In genomic region chr13:33213024-33213795, GRCh38 we compare ENCODE assay signal across 15 cellular contexts.
DNase-seq lines count a peak whose midpoint lies in the region; ATAC-seq, FAIRE-seq and TF ChIP-seq lines count a peak whose summit lies in the region.
"Had no signal": no experiment of that assay in that cellular context is flagged by ENCODE, and none has a peak within 500 bp of the region (broad histone marks: within the 10 kb centered on the region; RNA-seq: fewer than 3 reads in every experiment).

No MANE protein-coding gene starts in this region.

- H3K4me3 Mint-ChIP-seq in Calu3 (ENCODE audit: low read depth, unreplicated experiment) = no peak overlapping the region
- H3K4me3 Mint-ChIP-seq: activated CD4-positive, alpha-beta T cell treated with anti-CD3 and anti-CD28 coated beads, Interleukin-2, amount 10 ng/mL, durations not matched to agents 7 days and 5 days; naive B cell; T-cell had no signal

- H3K4me1 Mint-ChIP-seq in Calu3 (ENCODE audit: low read depth, unreplicated experiment) = peaks cover 56% of the 10 kb centered on the region
- H3K4me1 Mint-ChIP-seq: activated CD4-positive, alpha-beta T cell treated with anti-CD3 and anti-CD28 coated beads, Interleukin-2, amount 10 ng/mL, durations not matched to agents 7 days and 5 days; naive B cell; T-cell had no signal

- no peaks in the 10 kb centered on the region for H3K27me3 Mint-ChIP-seq in Calu3 (ENCODE audit: unreplicated experiment)

- no peaks in the 10 kb centered on the region for H3K9me3 ChIP-seq in left lung
- no peaks in the 10 kb centered on the region for H3K9me3 ChIP-seq in suprapubic skin

- FAIRE-seq in bronchial epithelial cell (lab: Jason Lieb, UNC) (no peak), frontal cortex (lab: Jason Lieb, UNC) (no peak)

- H3K36me3 Mint-ChIP-seq in Calu3 (ENCODE audit: insufficient read depth, unreplicated experiment) = no peaks in the 10 kb centered on the region
- H3K36me3 Mint-ChIP-seq: naive B cell, T-cell had no signal

- peaks cover 11 to 17% of the 10 kb centered on the region in 2 donors for H3K4me1 ChIP-seq in left lung
- peaks cover 49% of the 10 kb centered on the region for H3K4me1 ChIP-seq in suprapubic skin

- TF ChIP-seq EP300 in suprapubic skin (IDR thresholded peaks at IDR 0.05) = no peak

- peak; percentile 80 for ATAC-seq in left lung
- ATAC-seq: T-cell had no signal

- 62% methylated on average over 6 of the region's 6 CpGs for WGBS in suprapubic skin

- intact Hi-C loops in left lung (cut with DNase I) = no loop called here
- intact Hi-C loops in Calu3 (cut with micrococcal nuclease; ENCODE audit: unreplicated experiment) = no loop called here

- H3K4me3 ChIP-seq in bronchial epithelial cell (ENCODE audit: low read depth, low read length) = no peak overlapping the region
- no peak overlapping the region for H3K4me3 ChIP-seq in left lung
- no peak overlapping the region for H3K4me3 ChIP-seq in suprapubic skin

- H3K36me3 ChIP-seq in bronchial epithelial cell (ENCODE audit: control insufficient read depth, insufficient read depth, low read length) (no peaks in the 10 kb centered on the region), left lung (no peaks in the 10 kb centered on the region), suprapubic skin (no peaks in the 10 kb centered on the region)

- no peak for TF ChIP-seq POLR2A in suprapubic skin (IDR thresholded peaks at IDR 0.05)

- CTCF ChIA-PET in Calu3 (lab: Charles Lee) = interaction anchor here (1.3 kb wide), 1 partner anchor 626 kb away, joined by 3 read pairs; no protein-coding TSS in a partner anchor

- no peaks in the 10 kb centered on the region for H3K9me3 Mint-ChIP-seq in Calu3 (ENCODE audit: low read depth, unreplicated experiment)
- H3K9me3 Mint-ChIP-seq: activated CD4-positive, alpha-beta T cell treated with anti-CD3 and anti-CD28 coated beads, Interleukin-2, amount 10 ng/mL, durations not matched to agents 7 days and 5 days; naive B cell; T-cell had no signal

- H3K27me3 ChIP-seq in bronchial epithelial cell (ENCODE audit: control insufficient read depth, insufficient read depth, low read length) = no peaks in the 10 kb centered on the region
- H3K27me3 ChIP-seq in left lung = no peaks in the 10 kb centered on the region
- H3K27me3 ChIP-seq in suprapubic skin = no peaks in the 10 kb centered on the region

- BruUV-seq in Calu3 (replicated peaks; lab: Mats Ljungman, UMichigan) = no TSS peak

- H3K27ac ChIP-seq in left lung (peak overlapping the region; percentile 11 to 25), suprapubic skin (peak overlapping the region; percentile 83)
- H3K27ac ChIP-seq: 22Rv1 had no signal

- H3K27ac Mint-ChIP-seq in Calu3 (ENCODE audit: unreplicated experiment) = no peak overlapping the region
- H3K27ac Mint-ChIP-seq: activated CD4-positive, alpha-beta T cell treated with anti-CD3 and anti-CD28 coated beads, Interleukin-2, amount 10 ng/mL, durations not matched to agents 7 days and 5 days; naive B cell; T-cell had no signal

- DNase-seq in NCI-H1105 treated with DMSO at 0.1 percent for 48 hours (lab: John Stamatoyannopoulos, UW) = peak; percentile 6
- no peak for DNase-seq in NCI-H1105 (lab: John Stamatoyannopoulos, UW)
- peak; percentile 94 for DNase-seq in bronchial epithelial cell (ENCODE audit: low read depth)
- DNase-seq in left lung = no peak
- DNase-seq in suprapubic skin (ENCODE audit: low spot score in 2 of 2) = no peak
- no peak for DNase-seq in frontal cortex (ENCODE audit: low spot score in 2 of 2)
- DNase-seq in superior temporal gyrus (ENCODE audit: extremely low spot score) = no peak
- no peak for DNase-seq in Calu3
- DNase-seq: activated CD4-positive, alpha-beta T cell treated with anti-CD3 and anti-CD28 coated beads, Interleukin-2, amount 10 ng/mL, durations not matched to agents 7 days and 5 days; activated naive CD4-positive, alpha-beta T cell; DMS153; naive B cell; NCI-H526; T-cell had no signal

- TF ChIP-seq CTCF in bronchial epithelial cell (IDR thresholded peaks at IDR 0.05; ENCODE audit: insufficient read depth, low read length, severe bottlenecking) = no peak
- TF ChIP-seq CTCF in left lung (IDR thresholded peaks at IDR 0.05) = no peak
- no peak for TF ChIP-seq CTCF in suprapubic skin (IDR thresholded peaks at IDR 0.05)
- no peak for TF ChIP-seq CTCF in Calu3 (IDR thresholded peaks at IDR 0.05; ENCODE audit: unreplicated experiment)

Comparison
In these comparisons a context has a peak if more than half of its experiments do, and no peak if none do; other contexts are left out.
1. DNase-seq: peak in NCI-H1105 treated with DMSO at 0.1 percent for 48 hours (single experiment) and bronchial epithelial cell (single experiment); none in NCI-H1105 (single experiment), left lung (0 of 2), suprapubic skin (0 of 2), frontal cortex (0 of 2), superior temporal gyrus (single experiment) and Calu3 (single experiment).